ENCODE assay signal across 7 cellular contexts in the genomic region with DNA sequence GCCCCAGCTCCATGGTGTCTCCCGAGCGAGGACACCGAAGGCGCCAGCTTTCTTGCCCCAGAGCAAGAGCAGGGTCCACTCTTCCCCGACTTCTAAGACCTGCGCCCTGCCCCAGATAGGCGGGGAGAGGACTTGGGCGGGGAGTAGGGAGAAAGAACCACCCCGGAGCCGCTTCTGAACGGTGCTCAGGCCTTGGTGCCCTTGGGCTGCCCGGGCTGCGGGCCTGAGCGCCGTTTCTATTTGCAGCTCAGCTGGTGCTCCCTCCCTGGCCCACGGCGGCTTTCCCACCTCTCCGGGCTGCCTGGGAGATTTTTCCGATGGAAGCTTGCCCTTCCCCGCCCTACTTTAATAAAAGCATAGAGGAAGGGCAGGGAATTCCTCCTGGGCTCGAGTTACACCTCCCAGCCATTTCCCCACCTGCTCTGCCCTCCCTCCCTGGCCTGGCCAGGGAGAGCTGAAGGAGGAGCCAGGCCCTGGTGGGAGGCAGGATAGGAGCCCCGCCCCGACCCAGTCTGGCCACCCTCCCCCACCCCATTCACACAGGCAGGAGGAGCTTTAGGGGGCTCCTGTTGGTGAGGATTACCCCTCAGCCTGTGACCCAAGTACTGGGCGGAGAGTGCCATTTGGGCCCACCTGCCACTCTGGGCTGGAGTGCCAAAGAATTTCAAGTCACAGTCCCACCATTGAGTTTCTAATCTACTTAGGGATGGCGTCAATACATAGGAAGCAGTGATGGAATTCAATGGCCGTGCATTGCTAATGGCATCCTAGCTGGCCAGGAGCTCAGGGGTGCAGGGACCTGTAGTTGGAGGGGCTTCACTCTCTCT. TPM values are rescaled to one million over a fixed set of nuclear protein-coding genes. Genes with fewer than 3 reads are reported as not detected.
DNase-seq lines count a peak whose midpoint lies in the region; FAIRE-seq and TF ChIP-seq lines count a peak whose summit lies in the region.

No MANE protein-coding gene starts in this region.

- H3K27me3 ChIP-seq in HUES6 (ENCODE audit: control insufficient read depth, insufficient read depth, low read length) (no peaks in the 10 kb centered on the region), iPS-20b (ENCODE audit: insufficient read depth, low read length) (peaks cover 20% of the 10 kb centered on the region; the same call in 1 of the 2 replicates), spleen (replicated peaks in 1 of 7) (peaks cover 0 to 52% (median 24%) of the 10 kb centered on the region in 7 donors)

- no peak for TF ChIP-seq CTCF in spleen (IDR thresholded peaks at IDR 0.05 in 8 of 11, conservative IDR thresholded peaks at IDR 0.05 in 3 of 11)
- TF ChIP-seq CTCF in D721Med (IDR thresholded peaks at IDR 0.05; ENCODE audit: insufficient read depth, missing control alignments) = no peak

- intact Hi-C loops in spleen (cut with DNase I; ENCODE audit: low total_unique reads) = no loop called here

- no peak for FAIRE-seq in D721Med (lab: Jason Lieb, UNC)

- H3K27ac ChIP-seq in HUES6 (ENCODE audit: low read depth, low read length) (peak overlapping the region; percentile 43; the same call in 1 of the 2 replicates), iPS-20b (ENCODE audit: low read length) (peak overlapping the region; percentile 12), spleen (peak overlapping the region in 7 of 8 donors; percentile 29 to 84 (median 75))

- H3K4me1 ChIP-seq in HUES6 (ENCODE audit: control insufficient read depth, insufficient read depth, low read length) (peaks cover 53% of the 10 kb centered on the region), iPS-20b (ENCODE audit: insufficient read depth, low read length) (peaks cover 27% of the 10 kb centered on the region), spleen (peaks cover 21 to 97% (median 77%) of the 10 kb centered on the region in 6 donors)

- H3K36me3 ChIP-seq in HUES6 (ENCODE audit: control insufficient read depth, insufficient read depth, low read length) = peaks cover 9% of the 10 kb centered on the region; the same call in 1 of the 2 replicates
- H3K36me3 ChIP-seq in iPS-20b (ENCODE audit: insufficient read depth, low read depth, low read length) = no peaks in the 10 kb centered on the region
- H3K36me3 ChIP-seq in spleen = no peaks in the 10 kb centered on the region

- H3K4me3 ChIP-seq in HUES6 (ENCODE audit: low read depth, low read length) (peak overlapping the region; percentile 93), iPS-20b (ENCODE audit: low read length) (peak overlapping the region; percentile 81), spleen (peak overlapping the region in 7 of 8 donors; percentile 71 to 91 (median 78))

- 42 to 52% (median 47%) methylated on average over 18 to 26 of the region's 26 CpGs for WGBS in spleen, 5 donors

- DNase-seq in astrocyte of the hippocampus (ENCODE audit: low read depth, low spot score) (peak; percentile 55), spleen (peak; percentile 73), NCI-H446 (lab: John Stamatoyannopoulos, UW) (no peak), D721Med (ENCODE audit: insufficient read length, low spot score) (no peak), DMS114 treated with DMSO at 0.1 percent for 48 hours (lab: John Stamatoyannopoulos, UW; ENCODE audit: unreplicated experiment) (no peak)

- H3K9me3 ChIP-seq in HUES6 (ENCODE audit: control insufficient read depth, insufficient read depth, low read depth, low read length) (no peaks in the 10 kb centered on the region), iPS-20b (ENCODE audit: insufficient read depth, low read depth, low read length) (no peaks in the 10 kb centered on the region), spleen (no peaks in the 10 kb centered on the region)

- no peak for TF ChIP-seq POLR2A in spleen (IDR thresholded peaks at IDR 0.05)

- H3K9ac ChIP-seq in HUES6 (ENCODE audit: low read length) (peak overlapping the region; percentile 85), iPS-20b (ENCODE audit: low read depth, low read length) (peak overlapping the region; percentile 67; the same call in 1 of the 2 replicates)

RNA-seq across cellular contexts. Expression of gene MMP15, which starts 2.0 kb away (rescaled TPM):
- total RNA-seq in spleen = 10 to 100 TPM in 6 of 7 donors, 1 to 10 TPM in 1; 6.5 to 24.2 (median 16.9) TPM
- polyA plus RNA-seq in spleen = 1 to 10 TPM; 2.3 to 5.7 (median 2.9) TPM

RNA-seq across cellular contexts. Expression of gene USB1, which starts 26.3 kb away (rescaled TPM):
- 10 to 100 TPM; 35.0 to 78.4 (median 49.5) TPM for total RNA-seq in spleen
- 10 to 100 TPM; 17.7 to 25.4 (median 18.9) TPM for polyA plus RNA-seq in spleen

RNA-seq across cellular contexts. Expression of gene ZNF319, which starts 27.1 kb away (rescaled TPM):
- total RNA-seq in spleen = 10 to 100 TPM; 13.0 to 23.4 (median 17.4) TPM
- 1 to 10 TPM; 3.0 to 7.6 (median 3.4) TPM for polyA plus RNA-seq in spleen

RNA-seq across cellular contexts. Expression of gene CNGB1, which starts 56.6 kb away (rescaled TPM):
- total RNA-seq in spleen = not detected
- under 1 TPM in 2 of 3 donors, not detected in 1; 0.02 to 0.12 TPM for polyA plus RNA-seq in spleen

Comparison
In these comparisons a context has a peak if more than half of its experiments do, and no peak if none do; other contexts are left out.
1. H3K27ac ChIP-seq: peak in every context shown above with its lines; median percentile 75 in spleen; 43 in HUES6; 12 in iPS-20b.
2. DNase-seq: peak in astrocyte of the hippocampus (single experiment) and spleen (single experiment); none in NCI-H446 (0 of 2), D721Med (single experiment) and DMS114 treated with DMSO at 0.1 percent for 48 hours (single experiment).
3. Peak in every context shown above with its lines, with median percentiles within 50 percentile points of each other: H3K4me3 ChIP-seq.